In genomic region chr17:33657181-33657580, GRCh38 we compare ENCODE assay signal across 18 cellular contexts.
A peak's percentile ranks its signal among the peaks of the same experiment; 100 is the strongest.
DNase-seq lines count a peak whose midpoint lies in the region; ATAC-seq and TF ChIP-seq lines count a peak whose summit lies in the region.
"Had no signal": no experiment of that assay in that cellular context is flagged by ENCODE, and none has a peak within 500 bp of the region (broad histone marks: within the 10 kb centered on the region; RNA-seq: fewer than 3 reads in every experiment).

No MANE protein-coding gene starts in this region.

- no peak overlapping the region for H3K4me3 Mint-ChIP-seq in GM23338
- H3K4me3 Mint-ChIP-seq in nephron progenitor cell = no peak overlapping the region
- H3K4me3 Mint-ChIP-seq: CD4-positive, CD25-positive, alpha-beta regulatory T cell; CD8-positive, alpha-beta memory T cell had no signal

- no peaks in the 10 kb centered on the region for H3K79me2 ChIP-seq in GM23338 (replicated peaks; ENCODE audit: insufficient read depth)
- no peaks in the 10 kb centered on the region for H3K79me2 ChIP-seq in mesendoderm (ENCODE audit: control insufficient read depth, insufficient read depth, low read length)

- H3K23ac ChIP-seq in mesendoderm (ENCODE audit: low read length) = no peak overlapping the region

- H4K5ac ChIP-seq in mesendoderm (ENCODE audit: low read length) = no peak overlapping the region

- DNase-seq in GM23338 (ENCODE audit: low spot score) (no peak), globus pallidus (ENCODE audit: low spot score) (peak; percentile 30), mesendoderm (peak; percentile 10), retina (peak; percentile 76), nephron progenitor cell (no peak)
- DNase-seq: BE2C; CD4-positive, CD25-positive, alpha-beta regulatory T cell; CD8-positive, alpha-beta memory T cell; COR-L47; DMS 273 treated with DMSO at 0.1 percent for 48 hours; DMS53; DND-41; EL; HCEC 1CT had no signal

- no peaks in the 10 kb centered on the region for H4K20me1 ChIP-seq in GM23338 (replicated peaks; ENCODE audit: insufficient read depth)

- no peak overlapping the region for H2BK120ac ChIP-seq in mesendoderm (ENCODE audit: low read depth, low read length)

- ATAC-seq in GM23338 (peak; percentile 59), GM18519 (IDR thresholded peaks at IDR 0.05; ENCODE audit: low FRiP score, unreplicated experiment) (no peak), HG03469 (IDR thresholded peaks at IDR 0.05; ENCODE audit: unreplicated experiment) (no peak)
- ATAC-seq: GM12878 had no signal

- H2BK15ac ChIP-seq in mesendoderm (replicated peaks; ENCODE audit: low read depth) = no peak overlapping the region

- no peak overlapping the region for H2BK5ac ChIP-seq in mesendoderm (ENCODE audit: low read length)

- H3K9ac ChIP-seq in mesendoderm (ENCODE audit: low read length) = no peak overlapping the region

- H3K36me3 ChIP-seq in GM23338 (ENCODE audit: insufficient read depth) = no peaks in the 10 kb centered on the region
- H3K36me3 ChIP-seq in mesendoderm (ENCODE audit: control insufficient read depth, insufficient read depth, low read length) = no peaks in the 10 kb centered on the region
- H3K36me3 ChIP-seq: BE2C had no signal

- H3K36me3 Mint-ChIP-seq in GM23338 (ENCODE audit: low read depth) (no peaks in the 10 kb centered on the region), nephron progenitor cell (ENCODE audit: low read depth) (no peaks in the 10 kb centered on the region)
- H3K36me3 Mint-ChIP-seq: CD4-positive, CD25-positive, alpha-beta regulatory T cell had no signal

- H3K18ac ChIP-seq in mesendoderm (ENCODE audit: low read length) = no peak overlapping the region

- H3K27me3 Mint-ChIP-seq in GM23338 (ENCODE audit: insufficient read depth, low read depth, poor library complexity) (no peaks in the 10 kb centered on the region), nephron progenitor cell (ENCODE audit: low read depth, poor library complexity) (peaks cover 13% of the 10 kb centered on the region)

- H3F3A ChIP-seq in GM23338 (replicated peaks; ENCODE audit: low read depth) = no peaks in the 10 kb centered on the region

- no peak overlapping the region for H3K4me3 ChIP-seq in GM23338
- no peak overlapping the region for H3K4me3 ChIP-seq in mesendoderm (ENCODE audit: low read length)
- H3K4me3 ChIP-seq: GM12878 had no signal

- no peak overlapping the region for H2AK5ac ChIP-seq in mesendoderm (ENCODE audit: low read length)

- H3K9me2 ChIP-seq in GM23338 (ENCODE audit: insufficient read depth) = no peaks in the 10 kb centered on the region

- TF ChIP-seq CTCF in GM23338 (conservative IDR thresholded peaks at IDR 0.05; ENCODE audit: low read depth in 2 of 2) = no peak
- TF ChIP-seq CTCF in nephron progenitor cell (IDR thresholded peaks at IDR 0.05) = no peak

- H3K27ac Mint-ChIP-seq in GM23338 (no peak overlapping the region), nephron progenitor cell (no peak overlapping the region)
- H3K27ac Mint-ChIP-seq: CD4-positive, CD25-positive, alpha-beta regulatory T cell; CD8-positive, alpha-beta memory T cell had no signal

- no peak overlapping the region for H3K4ac ChIP-seq in mesendoderm (ENCODE audit: low read depth, low read length)

- no peak overlapping the region for H3K56ac ChIP-seq in mesendoderm (ENCODE audit: low read length)

- no peak overlapping the region for H2AFZ ChIP-seq in GM23338

- no peaks in the 10 kb centered on the region for H3K9me3 Mint-ChIP-seq in GM23338
- H3K9me3 Mint-ChIP-seq in nephron progenitor cell = no peaks in the 10 kb centered on the region

- H3K27ac ChIP-seq in GM23338 (ENCODE audit: low read depth) = no peak overlapping the region
- H3K27ac ChIP-seq in mesendoderm (ENCODE audit: low read depth, low read length) = no peak overlapping the region
- H3K27ac ChIP-seq: HL-60 had no signal

- H3K4me1 Mint-ChIP-seq in GM23338 (no peaks in the 10 kb centered on the region), nephron progenitor cell (no peaks in the 10 kb centered on the region)
- H3K4me1 Mint-ChIP-seq: CD4-positive, CD25-positive, alpha-beta regulatory T cell; CD8-positive, alpha-beta memory T cell had no signal

- no CpG with 5 or more reads among the region's 4 CpGs for WGBS in mesendoderm (ENCODE audit: extremely low coverage, insufficient coverage, low lambda C conversion rate)

- H3K4me2 ChIP-seq in GM23338 = no peak overlapping the region
- no peak overlapping the region for H3K4me2 ChIP-seq in mesendoderm (ENCODE audit: low read length)

- no peak overlapping the region for H4K8ac ChIP-seq in mesendoderm (ENCODE audit: low read depth, low read length)

- no peaks in the 10 kb centered on the region for H3K79me1 ChIP-seq in mesendoderm (ENCODE audit: low read length)

- H3K27me3 ChIP-seq in GM23338 (ENCODE audit: insufficient read depth) (no peaks in the 10 kb centered on the region), mesendoderm (ENCODE audit: insufficient read depth, low read length, poor library complexity) (no peaks in the 10 kb centered on the region)

- H3K4me1 ChIP-seq in GM23338 (ENCODE audit: insufficient read depth) (no peaks in the 10 kb centered on the region), mesendoderm (ENCODE audit: control insufficient read depth, low read depth, low read length) (no peaks in the 10 kb centered on the region)
- H3K4me1 ChIP-seq: BE2C had no signal

TF ChIP-seq in GM23338, 12 proteins besides CTCF, POLR2A, EP300 and RAD21 (continues in another document):
- TF ChIP-seq EZH2 (IDR thresholded peaks at IDR 0.05; ENCODE audit: low read depth, unreplicated experiment) = no peak
- no peak for TF ChIP-seq NANOG (IDR thresholded peaks at IDR 0.05; ENCODE audit: borderline replicate concordance)
- no peak for TF ChIP-seq ZNF462 (CRISPR knock-in tag; IDR thresholded peaks at IDR 0.05)
- no peak for TF ChIP-seq ZNF114 (CRISPR knock-in tag; IDR thresholded peaks at IDR 0.05)
- no peak for TF ChIP-seq STAT1 (IDR thresholded peaks at IDR 0.05; ENCODE audit: unreplicated experiment)
- no peak for TF ChIP-seq POLR2AphosphoS5 (IDR thresholded peaks at IDR 0.05; ENCODE audit: low read depth)
- no peak for TF ChIP-seq EZH2phosphoT487 (IDR thresholded peaks at IDR 0.05; ENCODE audit: unreplicated experiment)
- TF ChIP-seq JUNB (IDR thresholded peaks at IDR 0.05; ENCODE audit: unreplicated experiment) = no peak

Comparison
In these comparisons a context has a peak if more than half of its experiments do, and no peak if none do; other contexts are left out.
1. DNase-seq: peak in globus pallidus (single experiment), mesendoderm (single experiment) and retina (single experiment); none in GM23338 (single experiment) and nephron progenitor cell (single experiment).